In genomic region chr4:94395541-94395940, GRCh38 we compare ENCODE assay signal across 1 cellular context.
TF ChIP-seq lines count a peak whose summit lies in the region.

No MANE protein-coding gene starts in this region.

TF ChIP-seq in SK-N-SH, 30 proteins besides CTCF, POLR2A, EP300 and RAD21 (continued from another document):
- TF ChIP-seq, protein P1, sequence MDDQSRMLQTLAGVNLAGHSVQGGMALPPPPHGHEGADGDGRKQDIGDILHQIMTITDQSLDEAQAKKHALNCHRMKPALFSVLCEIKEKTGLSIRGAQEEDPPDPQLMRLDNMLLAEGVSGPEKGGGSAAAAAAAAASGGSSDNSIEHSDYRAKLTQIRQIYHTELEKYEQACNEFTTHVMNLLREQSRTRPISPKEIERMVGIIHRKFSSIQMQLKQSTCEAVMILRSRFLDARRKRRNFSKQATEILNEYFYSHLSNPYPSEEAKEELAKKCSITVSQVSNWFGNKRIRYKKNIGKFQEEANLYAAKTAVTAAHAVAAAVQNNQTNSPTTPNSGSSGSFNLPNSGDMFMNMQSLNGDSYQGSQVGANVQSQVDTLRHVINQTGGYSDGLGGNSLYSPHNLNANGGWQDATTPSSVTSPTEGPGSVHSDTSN (IDR thresholded peaks at IDR 0.05): no peak
- TF ChIP-seq, protein P2, sequence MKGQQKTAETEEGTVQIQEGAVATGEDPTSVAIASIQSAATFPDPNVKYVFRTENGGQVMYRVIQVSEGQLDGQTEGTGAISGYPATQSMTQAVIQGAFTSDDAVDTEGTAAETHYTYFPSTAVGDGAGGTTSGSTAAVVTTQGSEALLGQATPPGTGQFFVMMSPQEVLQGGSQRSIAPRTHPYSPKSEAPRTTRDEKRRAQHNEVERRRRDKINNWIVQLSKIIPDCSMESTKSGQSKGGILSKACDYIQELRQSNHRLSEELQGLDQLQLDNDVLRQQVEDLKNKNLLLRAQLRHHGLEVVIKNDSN (IDR thresholded peaks at IDR 0.05; ENCODE audit: borderline replicate concordance, low read depth): no peak
- TF ChIP-seq FOSL2 (IDR thresholded peaks at IDR 0.05; ENCODE audit: borderline replicate concordance, low read depth) (no peak), GABPA (IDR thresholded peaks at IDR 0.05; ENCODE audit: low read depth) (no peak), MAX (IDR thresholded peaks at IDR 0.05; ENCODE audit: low read depth) (no peak), NFIC (IDR thresholded peaks at IDR 0.05; ENCODE audit: borderline replicate concordance) (no peak), SIN3A (IDR thresholded peaks at IDR 0.05; ENCODE audit: borderline replicate concordance, low read depth, low read length) (no peak), RFX5 (IDR thresholded peaks at IDR 0.05; ENCODE audit: low read length) (no peak), TCF12 (IDR thresholded peaks at IDR 0.05) (no peak), FOXJ3 (CRISPR knock-in tag; IDR thresholded peaks at IDR 0.05) (no peak), POLR2AphosphoS5 (IDR thresholded peaks at IDR 0.05; ENCODE audit: low read depth, low read length) (no peak), MXI1 (IDR thresholded peaks at IDR 0.05; ENCODE audit: low read depth, low read length) (no peak), USF2 (IDR thresholded peaks at IDR 0.05; ENCODE audit: borderline replicate concordance, low read depth, low read length) (no peak), RCOR1 (IDR thresholded peaks at IDR 0.05; ENCODE audit: low read length) (no peak)
